In genomic region chr5:40073927-40074326, GRCh38 we compare ENCODE assay signal across 28 cellular contexts.
"Had no signal": no experiment of that assay in that cellular context is flagged by ENCODE, and none has a peak within 500 bp of the region (broad histone marks: within the 10 kb centered on the region; RNA-seq: fewer than 3 reads in every experiment).

No MANE protein-coding gene starts in this region.

- H3K27ac ChIP-seq: ascending aorta, brain microvascular endothelial cell, epithelial cell of prostate, esophagus squamous epithelium, gastroesophageal sphincter, heart right ventricle, hepatocyte had no signal

- H3K27me3 ChIP-seq: ascending aorta, brain microvascular endothelial cell, gastroesophageal sphincter, heart right ventricle, hepatocyte had no signal

- H3K9me3 ChIP-seq: ascending aorta, esophagus squamous epithelium, gastroesophageal sphincter, heart right ventricle had no signal

- H3K4me3 ChIP-seq: ascending aorta, esophagus squamous epithelium, gastroesophageal sphincter, heart right ventricle, hepatocyte had no signal

- ATAC-seq: activated CD4-positive, alpha-beta T cell treated with anti-CD3 and anti-CD28 coated beads for 36 hours; activated CD8-positive, alpha-beta memory T cell treated with anti-CD3 and anti-CD28 coated beads, Interleukin-2, amount 10 ng/mL, durations not matched to agents 7 days and 5 days; activated CD8-positive, alpha-beta T cell treated with anti-CD3 and anti-CD28 coated beads, Interleukin-2, amount 10 ng/mL, durations not matched to agents 7 days and 5 days; activated naive CD4-positive, alpha-beta T cell treated with anti-CD3 and anti-CD28 coated beads, Interleukin-2, amount 50 U/mL, for 72 hours; gastroesophageal sphincter; heart right ventricle had no signal

- H3K36me3 ChIP-seq: ascending aorta, brain microvascular endothelial cell, esophagus squamous epithelium, gastroesophageal sphincter, heart right ventricle had no signal

- DNase-seq: activated CD4-positive, alpha-beta memory T cell treated with anti-CD3 and anti-CD28 coated beads for 36 hours; activated CD4-positive, alpha-beta T cell treated with anti-CD3 and anti-CD28 coated beads for 36 hours; activated CD4-positive, alpha-beta T cell treated with anti-CD3 and anti-CD28 coated beads, Interleukin-2, amount 10 ng/mL, durations not matched to agents 24 days and 14 days; activated CD4-positive, CD25-positive, alpha-beta regulatory T cell; activated CD4-positive, CD25-positive, alpha-beta regulatory T cell treated with anti-CD3 and anti-CD28 coated beads, Interleukin-2, amount 50 U/mL, for 72 hours; activated CD8-positive, alpha-beta memory T cell treated with anti-CD3 and anti-CD28 coated beads, Interleukin-2, amount 10 ng/mL, durations not matched to agents 7 days and 5 days; activated CD8-positive, alpha-beta memory T cell treated with anti-CD3 and anti-CD28 coated beads, Interleukin-2, amount 50 U/mL, for 4 hours; activated CD8-positive, alpha-beta T cell treated with anti-CD3 and anti-CD28 coated beads, Interleukin-2, amount 10 ng/mL, durations not matched to agents 7 days and 5 days; activated gamma-delta T cell; activated naive CD4-positive, alpha-beta T cell; activated naive CD4-positive, alpha-beta T cell treated with anti-CD3 and anti-CD28 coated beads, Interleukin-2, amount 10 ng/mL, durations not matched to agents 7 days and 5 days; activated naive CD8-positive, alpha-beta T cell treated with anti-CD3 and anti-CD28 coated beads, Interleukin-2, amount 10 ng/mL, durations not matched to agents 7 days and 5 days; activated T-cell treated with anti-CD3 and anti-CD28 coated beads, Interleukin-2, amount 50 U/mL, for 1 hour; activated T-cell treated with anti-CD3 and anti-CD28 coated beads, Interleukin-2, amount 50 U/mL, for 48 hours; brain microvascular endothelial cell; caudate nucleus; cortex of kidney; dermis blood vessel endothelial cell; effector CD8-positive, alpha-beta T cell; esophagus squamous epithelium; foreskin melanocyte; heart right ventricle; T1000 had no signal
